ENCODE assay signal across 8 cellular contexts in genomic region chr15:72785452-72786243, GRCh38. TPM values are rescaled to one million over a fixed set of nuclear protein-coding genes. Genes with fewer than 3 reads are reported as not detected.
DNase-seq lines count a peak whose midpoint lies in the region; ATAC-seq, FAIRE-seq and TF ChIP-seq lines count a peak whose summit lies in the region.

No MANE protein-coding gene starts in this region.

- peaks cover 43% of the 10 kb centered on the region for H3K4me1 Mint-ChIP-seq in stimulated activated effector memory CD8-positive, alpha-beta T cell treated with anti-CD3 and anti-CD28 coated beads, Interleukin-12 subunit alpha, Interleukin-12 subunit beta, amount 100 ng/mL, for 72 hours

- peak overlapping the region; percentile 45 for H2AFZ ChIP-seq in Loucy (ENCODE audit: low read length)

- TF ChIP-seq CTCF in Loucy (conservative IDR thresholded peaks at IDR 0.05; ENCODE audit: low read length), result no peak
- no peak for TF ChIP-seq CTCF in kidney (IDR thresholded peaks at IDR 0.05; ENCODE audit: borderline replicate concordance, extremely low read depth, insufficient read depth)

- FAIRE-seq in kidney (lab: Jason Lieb, UNC), result no peak

- peak overlapping the region; percentile 84 for H3K9ac ChIP-seq in Loucy (ENCODE audit: low read depth, low read length, poor library complexity, severe bottlenecking)
- H3K9ac ChIP-seq in kidney (ENCODE audit: low read length in 2 of 2), result no peak overlapping the region

- peak overlapping the region; percentile 88 for H3K27ac Mint-ChIP-seq in stimulated activated effector memory CD8-positive, alpha-beta T cell treated with anti-CD3 and anti-CD28 coated beads, Interleukin-12 subunit alpha, Interleukin-12 subunit beta, amount 100 ng/mL, for 72 hours

- peak overlapping the region; percentile 77 for H3K4me2 ChIP-seq in Loucy (ENCODE audit: low read depth, low read length, poor library complexity, severe bottlenecking)

- H3K9me2 ChIP-seq in Loucy (replicated peaks; ENCODE audit: low read depth, low read length), result no peaks in the 10 kb centered on the region

- intact Hi-C loops in aorta (cut with DNase I), result loop anchor here (10.0 kb wide), 2 partner anchors 459 to 489 kb away; no protein-coding TSS in a partner anchor
- intact Hi-C loops in kidney (cut with DNase I), result no loop called here

- H3F3A ChIP-seq in Loucy (ENCODE audit: low read depth), result no peaks in the 10 kb centered on the region

- peak; percentile 74 for ATAC-seq in stimulated activated effector memory CD8-positive, alpha-beta T cell treated with anti-CD3 and anti-CD28 coated beads, Interleukin-12 subunit alpha, Interleukin-12 subunit beta, amount 100 ng/mL, for 72 hours
- ATAC-seq in aorta (ENCODE audit: low FRiP score), result no peak
- ATAC-seq in GM18519 (IDR thresholded peaks at IDR 0.05; ENCODE audit: low FRiP score, unreplicated experiment), result no peak

- H3K4me1 ChIP-seq in Loucy (ENCODE audit: insufficient read depth, low read length, poor library complexity, severe bottlenecking) (peaks cover 29% of the 10 kb centered on the region), aorta (ENCODE audit: control insufficient read depth in 1 of 2, insufficient read depth in 2 of 2, low read length in 2 of 2) (peaks cover 0 to 3% of the 10 kb centered on the region in 2 donors), kidney (ENCODE audit: control insufficient read depth in 1 of 2, insufficient read depth in 1 of 2, low read depth in 1 of 2, low read length in 2 of 2) (peaks cover 0 to 12% of the 10 kb centered on the region in 2 donors)

- H3K36me3 ChIP-seq in Loucy (ENCODE audit: insufficient read depth, low read length) (no peaks in the 10 kb centered on the region), aorta (ENCODE audit: control insufficient read depth in 1 of 2, insufficient read depth in 2 of 2, low read length in 1 of 2) (no peaks in the 10 kb centered on the region), kidney (ENCODE audit: control insufficient read depth in 1 of 2, insufficient read depth in 2 of 2, low read length in 2 of 2) (no peaks in the 10 kb centered on the region)

- H3K27me3 ChIP-seq in Loucy (ENCODE audit: insufficient read depth, low read length, poor library complexity, severe bottlenecking), result no peaks in the 10 kb centered on the region
- H3K27me3 ChIP-seq in aorta (ENCODE audit: control insufficient read depth in 1 of 2, insufficient read depth in 2 of 2, low read length in 1 of 2), result no peaks in the 10 kb centered on the region

- H4K20me1 ChIP-seq in Loucy (ENCODE audit: insufficient read depth, low read length, poor library complexity, severe bottlenecking), result peaks cover 18% of the 10 kb centered on the region

- peak; percentile 36 for DNase-seq in activated T-cell treated with anti-CD3 and anti-CD28 coated beads, Interleukin-2, amount 50 U/mL, for 1 hour
- DNase-seq in hypothalamus (lab: John Stamatoyannopoulos, UW), result peak in 30 of 51 donors; percentile 10 to 74 (median 42)
- peak; percentile 54 to 79 for DNase-seq in stimulated activated effector memory CD8-positive, alpha-beta T cell treated with anti-CD3 and anti-CD28 coated beads, Interleukin-12 subunit alpha, Interleukin-12 subunit beta, amount 100 ng/mL, for 72 hours (ENCODE audit: low spot score in 2 of 2)
- DNase-seq in aorta, result no peak
- no peak for DNase-seq in kidney
- DNase-seq in DMS53 (lab: John Stamatoyannopoulos, UW), result no peak

- H3K27ac ChIP-seq in aorta (ENCODE audit: low read depth in 1 of 2, low read length in 2 of 2), result peak overlapping the region in 1 of 2 donors; percentile 22
- H3K27ac ChIP-seq in kidney (ENCODE audit: low read depth in 2 of 2, low read length in 2 of 2), result no peak overlapping the region

- H3K4me3 ChIP-seq in Loucy (ENCODE audit: low read length, poor library complexity, severe bottlenecking) (no peak overlapping the region), aorta (ENCODE audit: low read length in 2 of 2) (no peak overlapping the region), kidney (ENCODE audit: low read length in 2 of 2) (no peak overlapping the region)

- WGBS in aorta, 2 donors, result 83 to 89% methylated on average over 6 of the region's 6 CpGs

- peaks cover 28% of the 10 kb centered on the region for H3K79me2 ChIP-seq in Loucy (ENCODE audit: insufficient read depth, low read length)

- no peaks in the 10 kb centered on the region for H3K9me3 ChIP-seq in Loucy (ENCODE audit: insufficient read depth, low read depth, low read length)
- H3K9me3 ChIP-seq in aorta (ENCODE audit: control insufficient read depth, low read length), result no peaks in the 10 kb centered on the region
- H3K9me3 ChIP-seq in kidney (ENCODE audit: control insufficient read depth in 1 of 2, low read length in 2 of 2), result no peaks in the 10 kb centered on the region

- H3K9me3 Mint-ChIP-seq in stimulated activated effector memory CD8-positive, alpha-beta T cell treated with anti-CD3 and anti-CD28 coated beads, Interleukin-12 subunit alpha, Interleukin-12 subunit beta, amount 100 ng/mL, for 72 hours, result no peaks in the 10 kb centered on the region

- H3K4me3 Mint-ChIP-seq in stimulated activated effector memory CD8-positive, alpha-beta T cell treated with anti-CD3 and anti-CD28 coated beads, Interleukin-12 subunit alpha, Interleukin-12 subunit beta, amount 100 ng/mL, for 72 hours, result peak overlapping the region; percentile 75

- H3K36me3 Mint-ChIP-seq in stimulated activated effector memory CD8-positive, alpha-beta T cell treated with anti-CD3 and anti-CD28 coated beads, Interleukin-12 subunit alpha, Interleukin-12 subunit beta, amount 100 ng/mL, for 72 hours, result peaks cover 43% of the 10 kb centered on the region

RNA-seq across cellular contexts. Expression of gene ADPGK, which starts 2.1 kb away (rescaled TPM):
- total RNA-seq in aorta (10 to 100 TPM; 46.9 to 52.1 TPM), kidney (42.5 TPM)
- polyA plus RNA-seq in aorta (10 to 100 TPM; 11.3 to 32.7 TPM), kidney (ENCODE audit: insufficient read depth, low read depth, low replicate concordance) (23.9 TPM)

Comparison
In these comparisons a context has a peak if more than half of its experiments do, and no peak if none do; other contexts are left out.
1. DNase-seq: peak in activated T-cell treated with anti-CD3 and anti-CD28 coated beads, Interleukin-2, amount 50 U/mL, for 1 hour (single experiment), hypothalamus (30 of 51) and stimulated activated effector memory CD8-positive, alpha-beta T cell treated with anti-CD3 and anti-CD28 coated beads, Interleukin-12 subunit alpha, Interleukin-12 subunit beta, amount 100 ng/mL, for 72 hours (2 of 2); none in aorta (0 of 2), kidney (single experiment) and DMS53 (single experiment).